Comparison of ENCODE assay signal across 11 cellular contexts in the genomic region with DNA sequence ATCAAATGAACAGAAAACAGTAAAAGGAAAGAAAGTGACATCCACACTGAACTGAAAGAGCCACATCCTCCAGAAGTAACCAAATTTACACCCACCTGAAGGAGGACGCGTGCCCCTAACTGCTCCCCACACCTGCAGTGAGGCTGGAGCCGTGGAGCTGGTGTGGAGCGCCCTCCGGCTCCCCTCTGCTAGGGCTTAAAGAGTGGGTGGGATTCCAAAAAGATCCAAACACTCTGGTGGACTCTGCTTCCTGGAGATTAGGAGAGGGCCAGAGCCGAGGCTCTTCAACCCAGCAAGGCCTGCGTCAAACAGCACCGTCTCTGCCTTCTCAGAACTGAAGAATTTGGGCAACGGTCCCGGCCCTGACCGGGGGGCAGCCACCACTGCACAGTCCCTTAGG.
"Had no signal": no experiment of that assay in that cellular context is flagged by ENCODE, and none has a peak within 500 bp of the region (broad histone marks: within the 10 kb centered on the region; RNA-seq: fewer than 3 reads in every experiment).

No MANE protein-coding gene starts in this region.

- DNase-seq: GM23248, GOT3, H7, HFFc6, Karpas-422, KBM-7 had no signal

- H3K4me3 ChIP-seq: GM23248, HAP-1 had no signal

- H3K4me1 ChIP-seq: HAP-1 had no signal

- H3K9ac ChIP-seq: GM23248, KMS-11 had no signal

- H3K9me3 ChIP-seq: HAP-1 had no signal

- H3K36me3 ChIP-seq: HAP-1 had no signal

- H3K27ac ChIP-seq: GM23248, HL-60, KMS-11 had no signal

- H2AFZ ChIP-seq: GM23248 had no signal

- ATAC-seq: HCT116, HepG2 had no signal

- H3K4me2 ChIP-seq: KMS-11 had no signal
